Comparison of ENCODE assay signal across 9 cellular contexts in the genomic region with DNA sequence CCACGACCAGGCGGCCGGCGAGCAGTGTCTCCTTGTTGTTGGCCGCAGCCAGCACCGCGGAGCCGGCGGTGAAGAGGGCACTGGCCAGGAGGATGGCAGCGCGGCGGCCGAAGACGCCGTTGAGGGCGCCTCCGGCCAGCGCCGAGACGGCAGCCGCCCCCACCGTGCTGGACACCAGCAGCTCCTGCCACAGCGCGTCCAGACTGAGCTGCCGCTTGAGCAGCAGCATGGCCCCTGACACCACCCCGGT. TPM values are rescaled to one million over a fixed set of nuclear protein-coding genes. Genes with fewer than 3 reads are reported as not detected.
DNase-seq lines count a peak whose midpoint lies in the region; ATAC-seq, FAIRE-seq and TF ChIP-seq lines count a peak whose summit lies in the region.
"Had no signal": no experiment of that assay in that cellular context is flagged by ENCODE, and none has a peak within 500 bp of the region (broad histone marks: within the 10 kb centered on the region; RNA-seq: fewer than 3 reads in every experiment).

No MANE protein-coding gene starts in this region.

- no peaks in the 10 kb centered on the region for H4K20me1 ChIP-seq in HepG2 (ENCODE audit: insufficient read depth, low read length)

- H3K9ac ChIP-seq in HepG2 (ENCODE audit: insufficient read depth, low read depth, low read length) = peak overlapping the region; percentile 78

- TF ChIP-seq EP300 in HepG2 (IDR thresholded peaks at IDR 0.05; ENCODE audit: low read depth in 2 of 2, low read length in 2 of 2) = no peak
- no peak for TF ChIP-seq EP300 in HepG2 (CRISPR knock-in tag; IDR thresholded peaks at IDR 0.05; ENCODE audit: borderline replicate concordance)

- peaks cover 5% of the 10 kb centered on the region for H3K79me2 ChIP-seq in HepG2 (ENCODE audit: insufficient read depth, low read length)

- H3K9me3 ChIP-seq in body of pancreas = no peaks in the 10 kb centered on the region
- no peaks in the 10 kb centered on the region for H3K9me3 ChIP-seq in HepG2 (ENCODE audit: low read length)
- no peaks in the 10 kb centered on the region for H3K9me3 ChIP-seq in thyroid gland

- H3K27me3 ChIP-seq in body of pancreas = no peaks in the 10 kb centered on the region
- no peaks in the 10 kb centered on the region; a peak in 3 of 5 replicates for H3K27me3 ChIP-seq in HepG2 (ENCODE audit: control insufficient read depth in 1 of 2, insufficient read depth in 2 of 2, low read length in 2 of 2)
- no peaks in the 10 kb centered on the region for H3K27me3 ChIP-seq in thyroid gland

- no peak overlapping the region for H2AFZ ChIP-seq in HepG2 (ENCODE audit: low read length)

- H3K4me2 ChIP-seq in HepG2 (ENCODE audit: low read depth, low read length) = peak overlapping the region; percentile 94

- H3K4me1 ChIP-seq in body of pancreas = peaks cover 55% of the 10 kb centered on the region
- H3K4me1 ChIP-seq in HepG2 (ENCODE audit: insufficient read depth, low read length) = peaks cover 57% of the 10 kb centered on the region
- peaks cover 4 to 8% of the 10 kb centered on the region in 2 donors for H3K4me1 ChIP-seq in thyroid gland

- H3K36me3 ChIP-seq in body of pancreas (replicated peaks in 1 of 2; ENCODE audit: insufficient read depth in 1 of 2, low read depth in 2 of 2) = no peaks in the 10 kb centered on the region
- H3K36me3 ChIP-seq in HepG2 (replicated peaks in 1 of 2; ENCODE audit: control insufficient read depth in 1 of 2, insufficient read depth in 2 of 2, low read length in 2 of 2) = no peaks in the 10 kb centered on the region
- H3K36me3 ChIP-seq in thyroid gland = no peaks in the 10 kb centered on the region

- FAIRE-seq in HepG2 (lab: Jason Lieb, UNC) = no peak
- FAIRE-seq: G401.6 had no signal

- in situ Hi-C loops in HepG2 (cut with HindIII; ENCODE audit: extremely low pct_ligation_motif_present, low pct_unique_long_range_greater_than_20kb) = loop anchor here (5.0 to 25.0 kb wide), 3 partner anchors 93 to 518 kb away; no protein-coding TSS in a partner anchor

- 0 to 1% methylated on average over 9 to 26 of the region's 26 CpGs for WGBS in body of pancreas, 2 donors
- WGBS in HepG2 (ENCODE audit: low lambda C conversion rate) = no CpG with 5 or more reads among the region's 26 CpGs
- WGBS in thyroid gland, 2 donors = 0% methylated on average over 15 of the region's 26 CpGs; no CpG with 5 or more reads in 1 of the 2 donors

- CTCF ChIA-PET in HepG2 (lab: Yijun Ruan, JAX; ENCODE audit: low intra/inter-chr PET ratio, low total read pairs) = no interaction called here

- intact Hi-C loops in body of pancreas (cut with DNase I) = no loop called here
- intact Hi-C loops in HepG2 (cut with micrococcal nuclease; ENCODE audit: unreplicated experiment) = loop anchor here (5.0 kb wide), 1 partner anchor 53 kb away; no protein-coding TSS in a partner anchor
- intact Hi-C loops in thyroid gland (cut with DNase I) = loop anchor here (5.0 to 10.0 kb wide), 2 partner anchors 93 to 340 kb away; no protein-coding TSS in a partner anchor

- H3K27ac ChIP-seq in body of pancreas (peak overlapping the region; percentile 13 to 89 (median 81)), HepG2 (ENCODE audit: extremely low read length, insufficient read depth, low read length) (peak overlapping the region; percentile 71), thyroid gland (peak overlapping the region in 2 of 3 donors; percentile 66 to 70)

- TF ChIP-seq CTCF in body of pancreas (IDR thresholded peaks at IDR 0.05) (no peak), HepG2 (CRISPR knock-in tag; IDR thresholded peaks at IDR 0.05) (no peak), thyroid gland (IDR thresholded peaks at IDR 0.05) (no peak)

- H3K4me3 ChIP-seq in body of pancreas = peak overlapping the region; percentile 67 to 86
- H3K4me3 ChIP-seq in HepG2 (replicated peaks in 1 of 3; ENCODE audit: insufficient read depth in 1 of 3, low read depth in 2 of 3, low read length in 3 of 3) = peak overlapping the region; percentile 78 to 91 (median 90); a peak in 5 of 6 replicates
- peak overlapping the region; percentile 66 to 79 (median 78) for H3K4me3 ChIP-seq in thyroid gland (replicated peaks in 1 of 3)

- BruUV-seq in HepG2 (replicated peaks; lab: Mats Ljungman, UMichigan) = no TSS peak

- peak; percentile 37 for DNase-seq in activated gamma-delta T cell (lab: John Stamatoyannopoulos, UW)
- DNase-seq in activated gamma-delta T cell treated with Interleukin-2 at 50 U/mL for 16 hours = no peak
- peak; percentile 23 for DNase-seq in HT-29 (ENCODE audit: low spot score)
- DNase-seq in body of pancreas = peak in 1 of 4 donors; percentile 51
- DNase-seq in HepG2 (ENCODE audit: low spot score) = no peak
- DNase-seq in thyroid gland = no peak
- DNase-seq in middle frontal gyrus (ENCODE audit: extremely low spot score, low spot score) = no peak
- no peak for DNase-seq in effector CD8-positive, alpha-beta T cell (lab: John Stamatoyannopoulos, UW)

- POLR2A ChIA-PET in HepG2 (lab: Yijun Ruan, JAX) = no interaction called here

- TF ChIP-seq POLR2A in body of pancreas (IDR thresholded peaks at IDR 0.05) (no peak), HepG2 (IDR thresholded peaks at IDR 0.05; ENCODE audit: insufficient read depth in 1 of 2, low read depth in 2 of 2, low read length in 2 of 2) (no peak), thyroid gland (IDR thresholded peaks at IDR 0.05) (no peak)

- TF ChIP-seq RAD21 in HepG2 (CRISPR knock-in tag; IDR thresholded peaks at IDR 0.05) = no peak

- ATAC-seq in body of pancreas = peak; percentile 54
- peak; percentile 72 for ATAC-seq in HepG2

TF ChIP-seq in HepG2, 621 proteins besides CTCF, POLR2A, EP300 and RAD21 (continues in another document):
- TF ChIP-seq PHF8 (CRISPR knock-in tag; IDR thresholded peaks at IDR 0.05) (peak; percentile 43; the same call in 1 of the 2 replicates), KDM2A (CRISPR knock-in tag; IDR thresholded peaks at IDR 0.05; ENCODE audit: borderline replicate concordance, low read depth) (peak; percentile 17; the same call in 1 of the 2 replicates), KDM5B (CRISPR knock-in tag; IDR thresholded peaks at IDR 0.05; ENCODE audit: borderline replicate concordance) (0 out of 2 replicates have a peak, but pooled peaks have one; percentile 12), CC2D1A (CRISPR knock-in tag; IDR thresholded peaks at IDR 0.05) (no peak), MIER3 (CRISPR knock-in tag; IDR thresholded peaks at IDR 0.05; ENCODE audit: borderline replicate concordance) (no peak), RFX1 (IDR thresholded peaks at IDR 0.05) (no peak), ZNF781 (CRISPR knock-in tag; IDR thresholded peaks at IDR 0.05; ENCODE audit: borderline replicate concordance, not compliant biosample characterization) (no peak), REPIN1 (CRISPR knock-in tag; IDR thresholded peaks at IDR 0.05; ENCODE audit: borderline replicate concordance, low read depth) (no peak), ASH2L (IDR thresholded peaks at IDR 0.05; ENCODE audit: insufficient read length, low read depth, low read length) (peak; percentile 27), ZNF564 (CRISPR knock-in tag; IDR thresholded peaks at IDR 0.05) (peak; percentile 81; the same call in 1 of the 2 replicates)
- TF ChIP-seq, protein P1, sequence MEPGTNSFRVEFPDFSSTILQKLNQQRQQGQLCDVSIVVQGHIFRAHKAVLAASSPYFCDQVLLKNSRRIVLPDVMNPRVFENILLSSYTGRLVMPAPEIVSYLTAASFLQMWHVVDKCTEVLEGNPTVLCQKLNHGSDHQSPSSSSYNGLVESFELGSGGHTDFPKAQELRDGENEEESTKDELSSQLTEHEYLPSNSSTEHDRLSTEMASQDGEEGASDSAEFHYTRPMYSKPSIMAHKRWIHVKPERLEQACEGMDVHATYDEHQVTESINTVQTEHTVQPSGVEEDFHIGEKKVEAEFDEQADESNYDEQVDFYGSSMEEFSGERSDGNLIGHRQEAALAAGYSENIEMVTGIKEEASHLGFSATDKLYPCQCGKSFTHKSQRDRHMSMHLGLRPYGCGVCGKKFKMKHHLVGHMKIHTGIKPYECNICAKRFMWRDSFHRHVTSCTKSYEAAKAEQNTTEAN (CRISPR knock-in tag; conservative IDR thresholded peaks at IDR 0.05) = no peak
- TF ChIP-seq, protein P2, sequence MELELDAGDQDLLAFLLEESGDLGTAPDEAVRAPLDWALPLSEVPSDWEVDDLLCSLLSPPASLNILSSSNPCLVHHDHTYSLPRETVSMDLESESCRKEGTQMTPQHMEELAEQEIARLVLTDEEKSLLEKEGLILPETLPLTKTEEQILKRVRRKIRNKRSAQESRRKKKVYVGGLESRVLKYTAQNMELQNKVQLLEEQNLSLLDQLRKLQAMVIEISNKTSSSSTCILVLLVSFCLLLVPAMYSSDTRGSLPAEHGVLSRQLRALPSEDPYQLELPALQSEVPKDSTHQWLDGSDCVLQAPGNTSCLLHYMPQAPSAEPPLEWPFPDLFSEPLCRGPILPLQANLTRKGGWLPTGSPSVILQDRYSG (CRISPR knock-in tag; IDR thresholded peaks at IDR 0.05) = no peak

RNA-seq across cellular contexts. Expression of a gene that starts 0.7 kb away (rescaled TPM):
- 3.2 and 3.5 TPM in 2 replicates for total RNA-seq in HT-29 (2014; rRNA removed; shearing (Covaris generic))
- total RNA-seq in body of pancreas (10 to 100 TPM; 21.0 to 41.9 TPM), HepG2 (2016; rRNA removed; fragmentation: Illumina TruSeq; extraction: Trizol) (3.2 and 6.0 TPM in 2 replicates), thyroid gland (10 to 100 TPM in 2 of 4 donors, 1 to 10 TPM in 2; 9.8 to 21.3 (median 10.0) TPM)
- total RNA-seq in HepG2 (2016; cell fraction: cytosol; rRNA removed; fragmentation: Illumina TruSeq; extraction: Trizol; ENCODE audit: low read depth) = 1.1 and 1.6 TPM in 2 replicates
- 2.6 and 4.9 TPM in 2 replicates for total RNA-seq in HepG2 (2016; cell fraction: insoluble cytoplasmic fraction; rRNA removed; fragmentation: Illumina TruSeq; extraction: Trizol)
- 1.3 and 1.8 TPM in 2 replicates for total RNA-seq in HepG2 (2016; cell fraction: membrane; rRNA removed; fragmentation: Illumina TruSeq; extraction: Trizol)
- total RNA-seq in HepG2 (2016; cell fraction: nucleus; rRNA removed; fragmentation: Illumina TruSeq; extraction: Trizol) = 17.4 and 20.6 TPM in 2 replicates
- polyA plus RNA-seq in HepG2 (2011; rRNA removed) = 4.7 and 5.5 TPM in 2 replicates
- 1.2 and 1.7 TPM in 2 replicates for polyA plus RNA-seq in HepG2 (2011; cell fraction: cytosol; rRNA removed)
- polyA plus RNA-seq in HepG2 (2011; cell fraction: nucleus; rRNA removed) = 11.3 and 13.6 TPM in 2 replicates
- polyA plus RNA-seq in HepG2 (2012) = 2.6 and 3.8 TPM in 2 replicates
- polyA plus RNA-seq in HepG2 (2016; cell fraction: cytosol; fragmentation: Illumina TruSeq; extraction: Trizol; ENCODE audit: low read depth) = 0.16 and 0.17 TPM in 2 replicates
- polyA plus RNA-seq in HepG2 (2016; cell fraction: insoluble cytoplasmic fraction; fragmentation: Illumina TruSeq; extraction: Trizol; ENCODE audit: low read depth) = 2.0 and 2.2 TPM in 2 replicates
- 0.46 and 0.58 TPM in 2 replicates for polyA plus RNA-seq in HepG2 (2016; cell fraction: membrane; fragmentation: Illumina TruSeq; extraction: Trizol; ENCODE audit: low read depth)
- polyA plus RNA-seq in HepG2 (2016; cell fraction: nucleus; fragmentation: Illumina TruSeq; extraction: Trizol; ENCODE audit: insufficient read depth, low read depth) = 10.4 and 10.7 TPM in 2 replicates
- 8.5 and 31.5 TPM in 2 replicates for polyA minus RNA-seq in HepG2 (2011; rRNA and poly(A)+ RNA removed; ENCODE audit: low replicate concordance)
- polyA minus RNA-seq in HepG2 (2011; cell fraction: cytosol; rRNA and poly(A)+ RNA removed) = 5.6 and 6.1 TPM in 2 replicates
- 31.5 and 36.4 TPM in 2 replicates for polyA minus RNA-seq in HepG2 (2011; cell fraction: nucleus; rRNA and poly(A)+ RNA removed)

Comparison
In these comparisons a context has a peak if more than half of its experiments do, and no peak if none do; other contexts are left out.
1. DNase-seq: peak in activated gamma-delta T cell (single experiment) and HT-29 (single experiment); none in activated gamma-delta T cell treated with Interleukin-2 at 50 U/mL for 16 hours (single experiment), HepG2 (single experiment), thyroid gland (0 of 2), middle frontal gyrus (single experiment) and effector CD8-positive, alpha-beta T cell (single experiment).
2. Peak in every context shown above with its lines, with median percentiles within 50 percentile points of each other: H3K27ac ChIP-seq and H3K4me3 ChIP-seq.